Comparison of ENCODE assay signal across 12 cellular contexts in genomic region chr15:85588657-85589056, GRCh38.
DNase-seq lines count a peak whose midpoint lies in the region; ATAC-seq lines count a peak whose summit lies in the region.
"Had no signal": no experiment of that assay in that cellular context is flagged by ENCODE, and none has a peak within 500 bp of the region (broad histone marks: within the 10 kb centered on the region; RNA-seq: fewer than 3 reads in every experiment).

No MANE protein-coding gene starts in this region.

- no peaks in the 10 kb centered on the region for H3K27me3 Mint-ChIP-seq in naive B cell
- H3K27me3 Mint-ChIP-seq: activated naive CD8-positive, alpha-beta T cell treated with anti-CD3 and anti-CD28 coated beads, Interleukin-2, amount 50 U/mL, for 24 hours had no signal

- H3K4me3 Mint-ChIP-seq in naive B cell: no peak overlapping the region
- H3K4me3 Mint-ChIP-seq: activated naive CD8-positive, alpha-beta T cell treated with anti-CD3 and anti-CD28 coated beads, Interleukin-2, amount 50 U/mL, for 24 hours; stimulated activated effector memory CD8-positive, alpha-beta T cell treated with anti-CD3 and anti-CD28 coated beads, Interleukin-12 subunit alpha, Interleukin-12 subunit beta, amount 100 ng/mL, for 72 hours had no signal

- H3K4me3 ChIP-seq in ACC112 (ENCODE audit: low read depth, low read length): no peak overlapping the region

- no peak for ATAC-seq in naive B cell (ENCODE audit: low read depth in 2 of 2)
- no peak for ATAC-seq in GM21737 (IDR thresholded peaks at IDR 0.05; ENCODE audit: unreplicated experiment)
- no peak for ATAC-seq in left lobe of liver
- ATAC-seq: activated naive CD8-positive, alpha-beta T cell treated with anti-CD3 and anti-CD28 coated beads, Interleukin-2, amount 50 U/mL, for 24 hours; stimulated activated effector memory CD8-positive, alpha-beta T cell treated with anti-CD3 and anti-CD28 coated beads, Interleukin-12 subunit alpha, Interleukin-12 subunit beta, amount 100 ng/mL, for 72 hours had no signal

- H3K27ac Mint-ChIP-seq in naive B cell: peak overlapping the region in 4 of 6 donors; percentile 9 to 51 (median 38)
- H3K27ac Mint-ChIP-seq: activated naive CD8-positive, alpha-beta T cell treated with anti-CD3 and anti-CD28 coated beads, Interleukin-2, amount 50 U/mL, for 24 hours; stimulated activated effector memory CD8-positive, alpha-beta T cell treated with anti-CD3 and anti-CD28 coated beads, Interleukin-12 subunit alpha, Interleukin-12 subunit beta, amount 100 ng/mL, for 72 hours had no signal

- DNase-seq in OCI-M1 (lab: John Stamatoyannopoulos, UW) (peak; percentile 87), epithelial cell of prostate (ENCODE audit: low read depth, low spot score) (no peak), naive B cell (no peak), left lobe of liver (ENCODE audit: low spot score) (no peak), C1 segment of cervical spinal cord (lab: John Stamatoyannopoulos, UW) (no peak)
- no peak for DNase-seq in activated CD4-positive, alpha-beta T cell treated with anti-CD3 and anti-CD28 coated beads for 4 hours
- DNase-seq: activated naive CD8-positive, alpha-beta T cell treated with anti-CD3 and anti-CD28 coated beads, Interleukin-2, amount 50 U/mL, for 24 hours; head of caudate nucleus had no signal

- no peaks in the 10 kb centered on the region for H3K27me3 ChIP-seq in ACC112 (ENCODE audit: insufficient read depth, low read length)

- H3K36me3 Mint-ChIP-seq in naive B cell: peaks cover 13 to 18% of the 10 kb centered on the region in 2 donors

- peaks cover 17 to 23% (median 19%) of the 10 kb centered on the region in 3 donors for H3K4me1 Mint-ChIP-seq in naive B cell

- H3K79me2 ChIP-seq in ACC112 (ENCODE audit: control insufficient read depth, insufficient read depth, low read length, unreplicated experiment): peaks cover 15% of the 10 kb centered on the region

- H3K4me1 ChIP-seq in ACC112 (ENCODE audit: control insufficient read depth, insufficient read depth, low read length, unreplicated experiment): peaks cover 59% of the 10 kb centered on the region

- no peak overlapping the region for H2AFZ ChIP-seq in ACC112 (ENCODE audit: low read length, unreplicated experiment)

- H3K36me3 ChIP-seq in ACC112 (ENCODE audit: insufficient read depth, low read length): no peaks in the 10 kb centered on the region

- H3K9me3 Mint-ChIP-seq in naive B cell: no peaks in the 10 kb centered on the region
- H3K9me3 Mint-ChIP-seq: activated naive CD8-positive, alpha-beta T cell treated with anti-CD3 and anti-CD28 coated beads, Interleukin-2, amount 50 U/mL, for 24 hours; stimulated activated effector memory CD8-positive, alpha-beta T cell treated with anti-CD3 and anti-CD28 coated beads, Interleukin-12 subunit alpha, Interleukin-12 subunit beta, amount 100 ng/mL, for 72 hours had no signal

- H3K27ac ChIP-seq in ACC112 (ENCODE audit: low read depth, low read length): peak overlapping the region; percentile 85
- peak overlapping the region; percentile 94 for H3K27ac ChIP-seq in epithelial cell of prostate
- H3K27ac ChIP-seq: C4-2B had no signal
